In the genomic region with DNA sequence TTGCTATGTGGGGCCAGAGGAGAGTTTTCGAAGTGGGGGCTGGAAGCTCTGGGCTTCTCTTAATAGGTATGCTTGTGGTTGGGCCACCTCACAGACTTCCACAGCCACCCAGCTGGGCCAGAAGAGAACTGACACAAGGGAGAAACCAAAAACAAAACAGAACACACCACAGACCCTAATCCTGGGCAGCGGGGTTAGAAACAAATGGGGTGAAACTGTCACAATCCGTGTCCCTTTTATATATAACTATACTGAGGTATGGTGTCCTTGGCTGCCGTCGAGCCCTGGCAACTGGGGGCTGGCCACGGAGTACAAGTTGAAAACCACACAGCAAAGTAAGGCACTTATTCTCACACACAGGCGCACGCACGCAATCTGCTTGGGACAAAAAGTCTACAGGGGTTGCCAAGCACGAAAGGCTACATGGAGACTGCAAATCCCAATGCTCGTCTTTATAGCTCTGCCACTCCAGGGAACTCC, we compare ENCODE assay signal across 9 cellular contexts.
DNase-seq lines count a peak whose midpoint lies in the region; ATAC-seq and TF ChIP-seq lines count a peak whose summit lies in the region.
"Had no signal": no experiment of that assay in that cellular context is flagged by ENCODE, and none has a peak within 500 bp of the region (broad histone marks: within the 10 kb centered on the region; RNA-seq: fewer than 3 reads in every experiment).

No MANE protein-coding gene starts in this region.

- peak; percentile 47 for ATAC-seq in GM18867 (IDR thresholded peaks at IDR 0.05; ENCODE audit: unreplicated experiment)
- peak; percentile 46 for ATAC-seq in HG02623 (IDR thresholded peaks at IDR 0.05; ENCODE audit: unreplicated experiment)

- no peaks in the 10 kb centered on the region for H3K79me2 ChIP-seq in OCI-LY3 (ENCODE audit: low read length)

- H3K27me3 Mint-ChIP-seq in Calu3 (ENCODE audit: unreplicated experiment): no peaks in the 10 kb centered on the region

- no peaks in the 10 kb centered on the region for H3K79me1 ChIP-seq in neuronal stem cell (ENCODE audit: low read depth, low read length)

- no peak overlapping the region for H2BK120ac ChIP-seq in neuronal stem cell (ENCODE audit: low read depth, low read length)

- H3K36me3 ChIP-seq in OCI-LY3 (replicated peaks; ENCODE audit: low read depth, low read length) (peaks cover 24% of the 10 kb centered on the region), neuronal stem cell (replicated peaks in 1 of 2; ENCODE audit: control insufficient read depth in 2 of 2, insufficient read depth in 2 of 2, low read length in 2 of 2) (peaks cover 8 to 52% of the 10 kb centered on the region in 2 donors)

- intact Hi-C loops in Calu3 (cut with micrococcal nuclease; ENCODE audit: unreplicated experiment): loop anchor here (1.0 kb wide), 1 partner anchor 40 kb away; no protein-coding TSS in a partner anchor

- no peak overlapping the region for H4K8ac ChIP-seq in neuronal stem cell (ENCODE audit: low read depth, low read length)

- H3K9ac ChIP-seq in OCI-LY3 (ENCODE audit: low read length): peak overlapping the region; percentile 56
- H3K9ac ChIP-seq in neuronal stem cell (ENCODE audit: low read depth, low read length, poor library complexity): no peak overlapping the region

- H3K4me3 ChIP-seq in OCI-LY3 (ENCODE audit: low read length): peak overlapping the region; percentile 60
- H3K4me3 ChIP-seq in neuronal stem cell (ENCODE audit: low read length in 2 of 2): no peak overlapping the region
- H3K4me3 ChIP-seq: adrenal gland had no signal

- no peaks in the 10 kb centered on the region for H4K20me1 ChIP-seq in OCI-LY3 (ENCODE audit: insufficient read depth, low read length)

- no peak overlapping the region for H3K23ac ChIP-seq in neuronal stem cell (ENCODE audit: low read depth, low read length, poor library complexity)

- no peak overlapping the region for H4K91ac ChIP-seq in neuronal stem cell (ENCODE audit: low read depth, low read length, poor library complexity)

- H2AFZ ChIP-seq in OCI-LY3 (ENCODE audit: low read depth, low read length) (no peak overlapping the region), neuronal stem cell (ENCODE audit: low read length) (no peak overlapping the region)

- H3K27ac Mint-ChIP-seq in Calu3 (ENCODE audit: unreplicated experiment): no peak overlapping the region

- peaks cover 2% of the 10 kb centered on the region for H3K36me3 Mint-ChIP-seq in Calu3 (ENCODE audit: insufficient read depth, unreplicated experiment)

- no peaks in the 10 kb centered on the region for H3K9me3 Mint-ChIP-seq in Calu3 (ENCODE audit: low read depth, unreplicated experiment)

- H3K27me3 ChIP-seq in OCI-LY3 (ENCODE audit: low read depth, low read length): no peaks in the 10 kb centered on the region
- no peaks in the 10 kb centered on the region for H3K27me3 ChIP-seq in neuronal stem cell (ENCODE audit: control insufficient read depth in 3 of 3, insufficient read depth in 3 of 3, low read depth in 1 of 3, low read length in 3 of 3)
- H3K27me3 ChIP-seq: adrenal gland had no signal

- H3K4me1 ChIP-seq in OCI-LY3 (ENCODE audit: low read length) (peaks cover 70% of the 10 kb centered on the region), neuronal stem cell (ENCODE audit: control insufficient read depth in 2 of 2, insufficient read depth in 1 of 2, low read depth in 1 of 2, low read length in 2 of 2) (peaks cover 0 to 8% of the 10 kb centered on the region in 2 donors)
- H3K4me1 ChIP-seq: adrenal gland had no signal

- CTCF ChIA-PET in Calu3 (lab: Charles Lee): no interaction called here

- WGBS in neuronal stem cell (ENCODE audit: extremely low coverage in 2 of 2, insufficient read length in 2 of 2, insufficient replicate concordance in 1 of 2), 2 donors: no CpG with 5 or more reads among the region's 11 CpGs

- DNase-seq in neuronal stem cell (ENCODE audit: low spot score) (no peak), NCI-H2227 (lab: John Stamatoyannopoulos, UW; ENCODE audit: unreplicated experiment) (no peak), NCI-H128 (lab: John Stamatoyannopoulos, UW; ENCODE audit: unreplicated experiment) (no peak), kidney tubule cell (ENCODE audit: low spot score) (no peak), Calu3 (no peak)
- DNase-seq: adrenal gland had no signal

- H3K18ac ChIP-seq in neuronal stem cell (ENCODE audit: low read length): no peak overlapping the region

- H2BK5ac ChIP-seq in neuronal stem cell (ENCODE audit: low read length): no peak overlapping the region

- no peak overlapping the region for H2AK5ac ChIP-seq in neuronal stem cell (ENCODE audit: low read depth, low read length)

- TF ChIP-seq CTCF in OCI-LY3 (IDR thresholded peaks at IDR 0.05; ENCODE audit: low read depth, low read length) (no peak), Calu3 (IDR thresholded peaks at IDR 0.05; ENCODE audit: unreplicated experiment) (no peak)

- H3K4me1 Mint-ChIP-seq in Calu3 (ENCODE audit: low read depth, unreplicated experiment): peaks cover 14% of the 10 kb centered on the region

- H3K4me2 ChIP-seq in OCI-LY3 (ENCODE audit: low read length): peak overlapping the region; percentile 80
- no peak overlapping the region for H3K4me2 ChIP-seq in neuronal stem cell (ENCODE audit: insufficient read depth, low read length, poor library complexity, severe bottlenecking)

- no TSS peak for BruUV-seq in Calu3 (replicated peaks; lab: Mats Ljungman, UMichigan)

- H3K9me3 ChIP-seq in OCI-LY3 (ENCODE audit: insufficient read depth, low read length) (no peaks in the 10 kb centered on the region), neuronal stem cell (replicated peaks in 1 of 2; ENCODE audit: control insufficient read depth in 2 of 2, insufficient read depth in 1 of 2, low read depth in 1 of 2, low read length in 2 of 2) (no peaks in the 10 kb centered on the region)
- H3K9me3 ChIP-seq: adrenal gland had no signal

- H3K4me3 Mint-ChIP-seq in Calu3 (ENCODE audit: low read depth, unreplicated experiment): no peak overlapping the region

- H2BK15ac ChIP-seq in neuronal stem cell (ENCODE audit: low read length): no peak overlapping the region

- no peak overlapping the region for H3K14ac ChIP-seq in neuronal stem cell (ENCODE audit: low read length)

- H3K27ac ChIP-seq in OCI-LY3 (ENCODE audit: low read length) (peak overlapping the region; percentile 80), neuronal stem cell (replicated peaks; ENCODE audit: low read length) (peak overlapping the region; percentile 33)
- H3K27ac ChIP-seq: adrenal gland had no signal

- H2BK12ac ChIP-seq in neuronal stem cell (ENCODE audit: low read length): no peak overlapping the region

- H3K4ac ChIP-seq in neuronal stem cell (ENCODE audit: low read length): no peak overlapping the region
